8 cellular contexts compared by ENCODE assay signal in the genomic region with DNA sequence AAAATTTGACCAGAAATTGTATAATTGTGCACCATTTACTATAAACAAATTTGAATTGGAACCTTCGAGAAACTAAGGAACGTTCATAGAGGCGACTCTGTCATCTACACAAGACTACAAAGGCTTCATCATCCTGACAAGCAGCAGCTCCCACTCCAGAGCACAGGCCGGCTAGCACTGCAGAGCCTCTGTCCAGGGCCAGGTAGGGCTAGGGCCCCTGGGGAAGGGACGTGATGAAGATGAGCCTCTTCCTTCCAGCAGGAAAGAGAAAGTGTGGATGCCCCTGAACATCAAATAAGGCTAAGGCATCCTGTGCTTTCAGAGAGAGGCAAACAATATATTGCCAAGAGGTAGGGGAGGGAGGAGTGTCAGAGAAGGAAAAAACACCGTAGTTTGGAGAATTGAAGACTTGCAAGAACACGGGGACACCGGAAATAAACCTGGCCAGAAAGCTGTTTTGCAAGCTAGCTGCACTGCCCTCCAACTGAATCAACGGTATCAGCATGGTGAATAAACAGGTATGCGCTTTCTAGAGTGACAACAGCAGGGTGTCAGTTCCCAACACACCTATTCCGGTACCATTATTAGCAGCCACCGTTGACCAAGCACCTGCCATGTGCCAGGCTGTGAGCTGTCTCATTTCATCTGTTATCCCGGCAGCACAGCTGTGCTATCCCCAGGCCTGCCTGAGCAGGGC. TPM values are rescaled to one million over a fixed set of nuclear protein-coding genes. Genes with fewer than 3 reads are reported as not detected.
A peak's percentile ranks its signal among the peaks of the same experiment; 100 is the strongest.
DNase-seq lines count a peak whose midpoint lies in the region; ATAC-seq and TF ChIP-seq lines count a peak whose summit lies in the region.

No MANE protein-coding gene starts in this region.

- CTCF ChIA-PET in GM10248 (lab: Yijun Ruan, JAX) (interaction anchor here (0.6 to 4.4 kb wide), 8 partner anchors 9 to 588 kb away, joined by 3 to 24 read pairs (median 4); a partner anchor contains a TSS), PC-3 (lab: Charles Lee) (interaction anchor here (1.5 kb wide), 1 partner anchor 576 kb away, joined by 5 read pairs; no protein-coding TSS in a partner anchor)

- peaks cover 64% of the 10 kb centered on the region for H3K79me2 ChIP-seq in PC-3 (ENCODE audit: low read length)

- no peaks in the 10 kb centered on the region for H3F3A ChIP-seq in PC-3 (ENCODE audit: low read length, unreplicated experiment)

- DNase-seq in GM10248 (ENCODE audit: extremely low spot score) (peak; percentile 6), PC-3 (no peak), prostate gland (ENCODE audit: low spot score) (peak; percentile 61), occipital lobe (lab: John Stamatoyannopoulos, UW) (no peak)
- no peak for DNase-seq in activated CD4-positive, CD25-positive, alpha-beta regulatory T cell treated with anti-CD3 and anti-CD28 coated beads, Interleukin-2, amount 50 U/mL, for 72 hours

- WGBS in prostate gland: 37% methylated on average over 13 of the region's 13 CpGs

- peak overlapping the region; percentile 99 for H3K4me2 ChIP-seq in PC-3 (ENCODE audit: low read length)

- no peak for TF ChIP-seq POLR2A in prostate gland (IDR thresholded peaks at IDR 0.05)

- H4K20me1 ChIP-seq in PC-3 (ENCODE audit: low read length): no peaks in the 10 kb centered on the region

- H3K4me1 ChIP-seq in PC-3 (ENCODE audit: insufficient read depth, low read length): peaks cover 16% of the 10 kb centered on the region
- no peaks in the 10 kb centered on the region for H3K4me1 ChIP-seq in endocrine pancreas (ENCODE audit: control insufficient read depth, insufficient read depth, low read length)
- H3K4me1 ChIP-seq in prostate gland (replicated peaks): peaks cover 11% of the 10 kb centered on the region

- peak overlapping the region; percentile 73; the same call in 1 of the 2 replicates for H3K27ac ChIP-seq in PC-3 (ENCODE audit: low read length)
- peak overlapping the region; percentile 93 to 94 for H3K27ac ChIP-seq in prostate gland

- ATAC-seq in PC-3: no peak
- ATAC-seq in HG03139 (IDR thresholded peaks at IDR 0.05; ENCODE audit: unreplicated experiment): no peak
- no peak for ATAC-seq in GM19023 (IDR thresholded peaks at IDR 0.05; ENCODE audit: unreplicated experiment)

- intact Hi-C loops in PC-3 (cut with micrococcal nuclease) (loop anchor here (1.0 to 10.0 kb wide), 4 partner anchors 104 to 586 kb away; a partner anchor contains a TSS), prostate gland (cut with DNase I) (loop anchor here (5.0 to 10.0 kb wide), 3 partner anchors 151 to 484 kb away; no protein-coding TSS in a partner anchor)

- BruUV-seq in PC-3 (replicated peaks; lab: Mats Ljungman, UMichigan): no TSS peak

- H3K9me3 ChIP-seq in PC-3 (ENCODE audit: low read length) (no peaks in the 10 kb centered on the region), endocrine pancreas (ENCODE audit: control insufficient read depth, low read length) (no peaks in the 10 kb centered on the region), prostate gland (no peaks in the 10 kb centered on the region)

- H3K27me3 ChIP-seq in PC-3 (ENCODE audit: low read length) (no peaks in the 10 kb centered on the region), endocrine pancreas (ENCODE audit: control insufficient read depth, insufficient read depth, low read length) (no peaks in the 10 kb centered on the region), prostate gland (replicated peaks; ENCODE audit: insufficient read depth) (no peaks in the 10 kb centered on the region)

- H3K9me2 ChIP-seq in PC-3 (replicated peaks; ENCODE audit: low read length): no peaks in the 10 kb centered on the region

- H3K9ac ChIP-seq in PC-3 (ENCODE audit: low read length) (peak overlapping the region; percentile 84), endocrine pancreas (ENCODE audit: control insufficient read depth, insufficient read depth, low read length) (peak overlapping the region; percentile 15)

- TF ChIP-seq CTCF in GM10248 (IDR thresholded peaks at IDR 0.05; ENCODE audit: control extremely low read depth, extremely low read depth, low read depth, missing control alignments) (no peak), PC-3 (conservative IDR thresholded peaks at IDR 0.05; ENCODE audit: low read depth, low read length) (no peak), prostate gland (IDR thresholded peaks at IDR 0.05) (peak in 1 of 4 experiments; percentile 29)

- no peak overlapping the region for H2AFZ ChIP-seq in PC-3 (ENCODE audit: low read length)

- H3K36me3 ChIP-seq in PC-3 (ENCODE audit: low read depth, low read length): no peaks in the 10 kb centered on the region
- no peaks in the 10 kb centered on the region for H3K36me3 ChIP-seq in endocrine pancreas (ENCODE audit: control insufficient read depth, insufficient read depth, low read length)
- no peaks in the 10 kb centered on the region for H3K36me3 ChIP-seq in prostate gland

- H3K4me3 ChIP-seq in PC-3 (ENCODE audit: low read length): no peak overlapping the region; the same call in 1 of the 2 replicates
- no peak overlapping the region for H3K4me3 ChIP-seq in endocrine pancreas (ENCODE audit: control insufficient read depth, insufficient read depth, low read length)
- H3K4me3 ChIP-seq in prostate gland: no peak overlapping the region

- POLR2A ChIA-PET in GM10248 (lab: Yijun Ruan, JAX) (interaction anchor here (0.5 kb wide), 1 partner anchor 625 kb away, joined by 7 read pairs; no protein-coding TSS in a partner anchor), PC-3 (lab: Charles Lee; ENCODE audit: unreplicated experiment) (no interaction called here)

RNA-seq across cellular contexts. Expression of a gene that starts 12.4 kb away (rescaled TPM):
- 25.5 and 27.8 TPM in 2 replicates for total RNA-seq in PC-3 (2014; rRNA removed)
- total RNA-seq in prostate gland: 10 to 100 TPM; 14.9 to 22.7 TPM
- total RNA-seq in occipital lobe: 24.2 TPM

Comparison
In these comparisons a context has a peak if more than half of its experiments do, and no peak if none do; other contexts are left out.
1. DNase-seq: peak in GM10248 (single experiment) and prostate gland (single experiment); none in PC-3 (single experiment), activated CD4-positive, CD25-positive, alpha-beta regulatory T cell treated with anti-CD3 and anti-CD28 coated beads, Interleukin-2, amount 50 U/mL, for 72 hours (single experiment) and occipital lobe (single experiment).